1 cellular context compared by ENCODE assay signal in the genomic region with DNA sequence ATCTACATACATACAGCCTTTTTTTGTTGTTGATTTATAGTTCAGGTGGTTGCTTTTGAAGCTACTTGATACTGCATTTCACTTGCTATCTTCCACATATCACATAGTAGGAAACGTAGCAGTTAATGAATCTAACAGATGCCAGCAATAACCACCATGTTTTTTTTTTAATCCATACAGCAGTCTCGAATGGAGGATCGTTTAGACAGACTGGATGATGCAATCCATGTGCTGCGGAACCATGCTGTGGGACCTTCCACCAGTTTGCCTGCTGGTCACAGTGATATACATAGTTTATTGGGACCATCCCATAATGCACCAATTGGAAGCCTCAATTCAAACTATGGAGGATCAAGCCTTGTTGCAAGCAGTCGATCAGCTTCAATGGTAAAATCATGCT.
A peak's percentile ranks its signal among the peaks of the same experiment; 100 is the strongest.
TF ChIP-seq lines count a peak whose summit lies in the region.

No MANE protein-coding gene starts in this region.

TF ChIP-seq in H1, 55 proteins besides CTCF, POLR2A, EP300 and RAD21 (continued from another document):
- TF ChIP-seq MAX (IDR thresholded peaks at IDR 0.05): peak; percentile 55; the same call in 1 of the 2 replicates
- TF ChIP-seq SRF (IDR thresholded peaks at IDR 0.05; ENCODE audit: low read depth, low read length): no peak
- no peak for TF ChIP-seq ASH2L (IDR thresholded peaks at IDR 0.05; ENCODE audit: low read length)
- TF ChIP-seq PHF8 (conservative IDR thresholded peaks at IDR 0.05; ENCODE audit: low read depth, low read length): no peak
- no peak for TF ChIP-seq SUZ12 (IDR thresholded peaks at IDR 0.05; ENCODE audit: low read length)
- no peak for TF ChIP-seq TAF1 (IDR thresholded peaks at IDR 0.05; ENCODE audit: low read depth, low read length)
- no peak for TF ChIP-seq GABPA (IDR thresholded peaks at IDR 0.05; ENCODE audit: borderline replicate concordance, insufficient read depth, low read length)
- peak; percentile 86 for TF ChIP-seq ATF3 (IDR thresholded peaks at IDR 0.05; ENCODE audit: insufficient read depth, low read depth, low read length)
